In the genomic region with DNA sequence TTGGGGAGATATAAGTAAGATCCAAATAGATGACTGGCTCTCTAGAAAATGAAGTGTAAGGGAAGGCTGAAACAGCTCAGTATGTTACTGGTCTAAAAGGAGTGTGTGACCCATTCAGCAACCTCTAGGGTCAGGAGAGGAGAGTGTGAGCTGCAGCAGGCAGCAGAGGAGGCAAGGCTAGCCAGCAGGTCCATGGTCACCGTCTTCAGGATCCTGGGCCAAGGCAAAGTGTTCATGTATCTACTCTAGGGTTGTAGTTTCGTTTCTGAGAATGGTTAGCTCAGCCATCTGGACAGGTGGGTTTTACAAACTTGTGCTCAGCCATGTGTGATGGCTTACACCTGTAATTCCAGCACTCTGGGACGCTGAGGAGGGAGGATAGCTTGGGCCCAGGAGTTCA, we compare ENCODE assay signal across 2 cellular contexts.
TF ChIP-seq lines count a peak whose summit lies in the region.

No MANE protein-coding gene starts in this region.

TF ChIP-seq in A549, 52 proteins besides CTCF, POLR2A, EP300 and RAD21:
- TF ChIP-seq KDM5A (IDR thresholded peaks at IDR 0.05), result no peak
- TF ChIP-seq CEBPB (IDR thresholded peaks at IDR 0.05), result no peak
- no peak for TF ChIP-seq CHD2 (IDR thresholded peaks at IDR 0.05; ENCODE audit: low read length, partially characterized antibody)
- TF ChIP-seq HEYL (CRISPR knock-in tag; IDR thresholded peaks at IDR 0.05), result no peak
- TF ChIP-seq JUN (IDR thresholded peaks at IDR 0.05), result no peak
- TF ChIP-seq, protein P1, sequence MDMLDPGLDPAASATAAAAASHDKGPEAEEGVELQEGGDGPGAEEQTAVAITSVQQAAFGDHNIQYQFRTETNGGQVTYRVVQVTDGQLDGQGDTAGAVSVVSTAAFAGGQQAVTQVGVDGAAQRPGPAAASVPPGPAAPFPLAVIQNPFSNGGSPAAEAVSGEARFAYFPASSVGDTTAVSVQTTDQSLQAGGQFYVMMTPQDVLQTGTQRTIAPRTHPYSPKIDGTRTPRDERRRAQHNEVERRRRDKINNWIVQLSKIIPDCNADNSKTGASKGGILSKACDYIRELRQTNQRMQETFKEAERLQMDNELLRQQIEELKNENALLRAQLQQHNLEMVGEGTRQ (IDR thresholded peaks at IDR 0.05), result no peak
- no peak for TF ChIP-seq CBX8 (IDR thresholded peaks at IDR 0.05)
- TF ChIP-seq ZC3H11A (IDR thresholded peaks at IDR 0.05), result no peak
- no peak for TF ChIP-seq RNF2 (IDR thresholded peaks at IDR 0.05; ENCODE audit: borderline replicate concordance, low read depth)
- no peak for TF ChIP-seq SREBF2 (IDR thresholded peaks at IDR 0.05)
- no peak for TF ChIP-seq ZFP36 (IDR thresholded peaks at IDR 0.05; ENCODE audit: borderline replicate concordance, partially characterized antibody)
- TF ChIP-seq, protein P2, sequence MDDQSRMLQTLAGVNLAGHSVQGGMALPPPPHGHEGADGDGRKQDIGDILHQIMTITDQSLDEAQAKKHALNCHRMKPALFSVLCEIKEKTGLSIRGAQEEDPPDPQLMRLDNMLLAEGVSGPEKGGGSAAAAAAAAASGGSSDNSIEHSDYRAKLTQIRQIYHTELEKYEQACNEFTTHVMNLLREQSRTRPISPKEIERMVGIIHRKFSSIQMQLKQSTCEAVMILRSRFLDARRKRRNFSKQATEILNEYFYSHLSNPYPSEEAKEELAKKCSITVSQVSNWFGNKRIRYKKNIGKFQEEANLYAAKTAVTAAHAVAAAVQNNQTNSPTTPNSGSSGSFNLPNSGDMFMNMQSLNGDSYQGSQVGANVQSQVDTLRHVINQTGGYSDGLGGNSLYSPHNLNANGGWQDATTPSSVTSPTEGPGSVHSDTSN (IDR thresholded peaks at IDR 0.05), result no peak
- TF ChIP-seq RCOR1 (IDR thresholded peaks at IDR 0.05; ENCODE audit: low read depth, low read length), result no peak
- no peak for TF ChIP-seq HDAC2 (IDR thresholded peaks at IDR 0.05)
- TF ChIP-seq POLR2AphosphoS2 (conservative IDR thresholded peaks at IDR 0.05; ENCODE audit: low read length), result no peak
- TF ChIP-seq ZNF302 (CRISPR knock-in tag; IDR thresholded peaks at IDR 0.05), result no peak
- TF ChIP-seq ELK1 (IDR thresholded peaks at IDR 0.05; ENCODE audit: low read depth, low read length), result no peak
- TF ChIP-seq EHMT2 (IDR thresholded peaks at IDR 0.05; ENCODE audit: low read depth), result no peak
- TF ChIP-seq, protein P3, sequence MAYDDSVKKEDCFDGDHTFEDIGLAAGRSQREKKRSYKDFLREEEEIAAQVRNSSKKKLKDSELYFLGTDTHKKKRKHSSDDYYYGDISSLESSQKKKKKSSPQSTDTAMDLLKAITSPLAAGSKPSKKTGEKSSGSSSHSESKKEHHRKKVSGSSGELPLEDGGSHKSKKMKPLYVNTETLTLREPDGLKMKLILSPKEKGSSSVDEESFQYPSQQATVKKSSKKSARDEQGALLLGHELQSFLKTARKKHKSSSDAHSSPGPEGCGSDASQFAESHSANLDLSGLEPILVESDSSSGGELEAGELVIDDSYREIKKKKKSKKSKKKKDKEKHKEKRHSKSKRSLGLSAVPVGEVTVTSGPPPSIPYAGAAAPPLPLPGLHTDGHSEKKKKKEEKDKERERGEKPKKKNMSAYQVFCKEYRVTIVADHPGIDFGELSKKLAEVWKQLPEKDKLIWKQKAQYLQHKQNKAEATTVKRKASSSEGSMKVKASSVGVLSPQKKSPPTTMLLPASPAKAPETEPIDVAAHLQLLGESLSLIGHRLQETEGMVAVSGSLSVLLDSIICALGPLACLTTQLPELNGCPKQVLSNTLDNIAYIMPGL (CRISPR knock-in tag; IDR thresholded peaks at IDR 0.05; ENCODE audit: borderline replicate concordance), result no peak

TF ChIP-seq in IMR-90, 13 proteins besides CTCF, POLR2A, EP300 and RAD21:
- TF ChIP-seq MAFK (IDR thresholded peaks at IDR 0.05; ENCODE audit: low read depth, low read length) (no peak), CHD1 (IDR thresholded peaks at IDR 0.05; ENCODE audit: low read depth, low read length) (no peak), FOS (IDR thresholded peaks at IDR 0.05; ENCODE audit: low read depth, low read length) (no peak), SMC3 (IDR thresholded peaks at IDR 0.05; ENCODE audit: low read depth, low read length) (no peak), BHLHE40 (IDR thresholded peaks at IDR 0.05; ENCODE audit: low read depth, low read length) (no peak), MAZ (IDR thresholded peaks at IDR 0.05; ENCODE audit: borderline replicate concordance, low read depth, low read length) (no peak), CEBPB (IDR thresholded peaks at IDR 0.05; ENCODE audit: low read depth, low read length) (no peak), RFX5 (IDR thresholded peaks at IDR 0.05; ENCODE audit: low read depth, low read length) (no peak), NFE2L2 (IDR thresholded peaks at IDR 0.05; ENCODE audit: low read depth, low read length) (no peak), RCOR1 (IDR thresholded peaks at IDR 0.05; ENCODE audit: insufficient replicate concordance, low read length) (no peak), MXI1 (IDR thresholded peaks at IDR 0.05; ENCODE audit: borderline replicate concordance, low read depth, low read length) (no peak), ELK1 (IDR thresholded peaks at IDR 0.05; ENCODE audit: borderline replicate concordance, low read depth, low read length) (no peak)
- TF ChIP-seq, protein P1 (IDR thresholded peaks at IDR 0.05; ENCODE audit: low read depth, low read length), result no peak
